In genomic region chr10:47237316-47238260, GRCh38 we compare ENCODE assay signal across 20 cellular contexts.
DNase-seq lines count a peak whose midpoint lies in the region; ATAC-seq and TF ChIP-seq lines count a peak whose summit lies in the region.
"Had no signal": no experiment of that assay in that cellular context is flagged by ENCODE, and none has a peak within 500 bp of the region (broad histone marks: within the 10 kb centered on the region; RNA-seq: fewer than 3 reads in every experiment).

No MANE protein-coding gene starts in this region.

- H3K27ac ChIP-seq in 22Rv1 (no peak overlapping the region), OCI-LY7 (ENCODE audit: low read depth, low read length, poor library complexity, severe bottlenecking) (no peak overlapping the region)
- H3K27ac ChIP-seq: BLaER1 treated with 17β-estradiol and CSF1 and Interleukin-3, amounts not matched to agents 10 nM and 100 nM; esophagus squamous epithelium; KMS-11 had no signal

- peak; percentile 32; the same call in 1 of the 2 replicates for TF ChIP-seq CTCF in 22Rv1 (IDR thresholded peaks at IDR 0.05)
- TF ChIP-seq CTCF in GM12864 (IDR thresholded peaks at IDR 0.05; ENCODE audit: low read depth, low read length, missing control alignments) = peak; percentile 14
- 0 out of 2 replicates have a peak, but pooled peaks have one; percentile 31 for TF ChIP-seq CTCF in OCI-LY7 (conservative IDR thresholded peaks at IDR 0.05; ENCODE audit: low read length)

- intact Hi-C loops in OCI-LY7 (cut with micrococcal nuclease; ENCODE audit: unreplicated experiment) = no loop called here

- no TSS peak for BruUV-seq in OCI-LY7 (replicated peaks; lab: Mats Ljungman, UMichigan)

- DNase-seq in GM12864 (ENCODE audit: low read depth) (no peak), OCI-LY7 (ENCODE audit: low spot score) (no peak), mesenteric fat pad (ENCODE audit: low spot score) (peak; percentile 65), HCEC 1CT (no peak)
- DNase-seq: activated CD4-positive, alpha-beta T cell treated with anti-CD3 and anti-CD28 coated beads for 4 hours; anterior cingulate cortex; COR-L47; DMS79 treated with DMSO at 0.1 percent for 48 hours; esophagus squamous epithelium; hippocampal formation; mucosa of descending colon; NCI-H1694 treated with DMSO at 0.1 percent for 48 hours; NCI-H526 treated with DMSO at 0.1 percent for 48 hours had no signal

- no peak overlapping the region for H2AFZ ChIP-seq in OCI-LY7 (ENCODE audit: low read length)

- no peaks in the 10 kb centered on the region for H3K36me3 ChIP-seq in OCI-LY7 (ENCODE audit: insufficient read depth, low read length)
- H3K36me3 ChIP-seq: BLaER1 treated with 17β-estradiol and CSF1 and Interleukin-3, amounts not matched to agents 10 nM and 100 nM; esophagus squamous epithelium had no signal

- ATAC-seq in HG02852 (IDR thresholded peaks at IDR 0.05; ENCODE audit: unreplicated experiment) (no peak), HG03520 (IDR thresholded peaks at IDR 0.05; ENCODE audit: unreplicated experiment) (no peak)
- ATAC-seq: activated naive CD4-positive, alpha-beta T cell treated with anti-CD3 and anti-CD28 coated beads, Interleukin-2, amount 50 U/mL, for 72 hours; activated T-helper 17 cell treated with anti-CD3 and anti-CD28 coated beads, Interleukin-2, amount 50 U/mL, for 72 hours; mucosa of descending colon had no signal

- POLR2A ChIA-PET in OCI-LY7 (lab: Charles Lee) = no interaction called here

- H3K9me2 ChIP-seq in OCI-LY7 (ENCODE audit: insufficient read depth, low read length) = no peaks in the 10 kb centered on the region

- H4K20me1 ChIP-seq in OCI-LY7 (ENCODE audit: insufficient read depth, low read length) = no peaks in the 10 kb centered on the region
- H4K20me1 ChIP-seq: BLaER1 treated with 17β-estradiol and CSF1 and Interleukin-3, amounts not matched to agents 10 nM and 100 nM had no signal

- no peaks in the 10 kb centered on the region for H3K79me2 ChIP-seq in OCI-LY7 (ENCODE audit: insufficient read depth, low read depth, low read length)

- CTCF ChIA-PET in OCI-LY7 (lab: Charles Lee; ENCODE audit: unreplicated experiment) = no interaction called here

- H3K9me3 ChIP-seq in OCI-LY7 (ENCODE audit: low read length) = no peaks in the 10 kb centered on the region
- H3K9me3 ChIP-seq: esophagus squamous epithelium, mucosa of descending colon had no signal

- no peak overlapping the region for H3K4me3 ChIP-seq in GM12864 (ENCODE audit: low read depth, low read length)
- H3K4me3 ChIP-seq in OCI-LY7 (ENCODE audit: low read depth, low read length, poor library complexity, severe bottlenecking) = no peak overlapping the region
- H3K4me3 ChIP-seq: BLaER1 treated with 17β-estradiol and CSF1 and Interleukin-3, amounts not matched to agents 10 nM and 100 nM; esophagus squamous epithelium; mucosa of descending colon had no signal

- no peak overlapping the region for H3K4me2 ChIP-seq in OCI-LY7 (ENCODE audit: low read length)
- H3K4me2 ChIP-seq: BLaER1 treated with 17β-estradiol and CSF1 and Interleukin-3, amounts not matched to agents 10 nM and 100 nM; KMS-11 had no signal

- no peaks in the 10 kb centered on the region for H3K4me1 ChIP-seq in OCI-LY7 (ENCODE audit: insufficient read depth, low read length, poor library complexity, severe bottlenecking)
- H3K4me1 ChIP-seq: BLaER1 treated with 17β-estradiol and CSF1 and Interleukin-3, amounts not matched to agents 10 nM and 100 nM; esophagus squamous epithelium had no signal
